19 cellular contexts compared by ENCODE assay signal in the genomic region with DNA sequence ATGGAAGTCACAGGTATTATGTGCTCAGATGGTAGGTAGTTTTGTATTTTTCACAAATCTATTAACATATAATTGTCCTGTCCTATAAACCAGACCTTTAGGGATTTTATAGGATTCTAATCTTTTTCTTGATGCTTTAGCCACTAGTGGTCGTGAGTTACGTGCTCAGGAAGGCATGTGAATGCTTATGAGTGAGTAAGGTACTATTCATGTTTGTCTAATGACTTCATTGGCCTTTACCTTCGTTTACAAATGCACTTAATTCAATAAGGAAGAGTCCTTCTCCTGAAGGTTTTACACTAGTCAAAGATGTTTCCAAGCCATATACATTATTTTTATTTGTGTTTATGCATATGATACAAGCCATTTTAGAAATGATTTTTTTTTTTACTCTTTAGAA. TPM values are rescaled to one million over a fixed set of nuclear protein-coding genes. Genes with fewer than 3 reads are reported as not detected.
DNase-seq lines count a peak whose midpoint lies in the region; ATAC-seq, FAIRE-seq and TF ChIP-seq lines count a peak whose summit lies in the region.
"Had no signal": no experiment of that assay in that cellular context is flagged by ENCODE, and none has a peak within 500 bp of the region (broad histone marks: within the 10 kb centered on the region; RNA-seq: fewer than 3 reads in every experiment).

No MANE protein-coding gene starts in this region.

- no peak overlapping the region for H4K8ac ChIP-seq in IMR-90 (ENCODE audit: low read depth in 2 of 2, low read length in 2 of 2)

- ATAC-seq in IMR-90 (ENCODE audit: low read depth) (no peak), HG03457 (IDR thresholded peaks at IDR 0.05; ENCODE audit: unreplicated experiment) (no peak), GM21723 (IDR thresholded peaks at IDR 0.05; ENCODE audit: unreplicated experiment) (no peak), GM19467 (IDR thresholded peaks at IDR 0.05; ENCODE audit: unreplicated experiment) (no peak)
- ATAC-seq: activated T-cell treated with anti-CD3 and anti-CD28 coated beads, Interleukin-2, amount 50 U/mL, for 4 hours; naive thymus-derived CD8-positive, alpha-beta T cell; WTC11 had no signal

- H3K9me3 ChIP-seq in IMR-90 (ENCODE audit: control insufficient read depth, insufficient read depth, low read length) (peaks cover 2% of the 10 kb centered on the region; the same call in 1 of the 2 replicates), astrocyte (ENCODE audit: insufficient read depth, low read depth, low read length) (no peaks in the 10 kb centered on the region), hepatocyte (ENCODE audit: low read depth) (no peaks in the 10 kb centered on the region), transverse colon (no peaks in the 10 kb centered on the region)

- no peaks in the 10 kb centered on the region for H3K79me1 ChIP-seq in IMR-90 (ENCODE audit: low read depth in 1 of 2, low read length in 2 of 2)

- no peak overlapping the region for H3K23ac ChIP-seq in IMR-90 (ENCODE audit: low read depth, low read length)

- H3K9ac ChIP-seq in IMR-90 (ENCODE audit: low read depth, low read length) (no peak overlapping the region), astrocyte (ENCODE audit: low read length) (no peak overlapping the region)
- H3K9ac ChIP-seq: parathyroid adenoma had no signal

- H2AFZ ChIP-seq in IMR-90 (replicated peaks; ENCODE audit: low read length, poor library complexity) (no peak overlapping the region), astrocyte (ENCODE audit: low read depth, low read length) (no peak overlapping the region), hepatocyte (no peak overlapping the region)
- H2AFZ ChIP-seq: parathyroid adenoma had no signal

- H4K20me1 ChIP-seq in IMR-90 (ENCODE audit: insufficient read depth, low read length) (no peaks in the 10 kb centered on the region), astrocyte (ENCODE audit: insufficient read depth, low read length) (no peaks in the 10 kb centered on the region), hepatocyte (ENCODE audit: insufficient read depth, poor library complexity, severe bottlenecking) (no peaks in the 10 kb centered on the region)

- H2BK5ac ChIP-seq in IMR-90 (ENCODE audit: low read depth, low read length, poor library complexity, severe bottlenecking) = no peak overlapping the region

- no peaks in the 10 kb centered on the region for H3K27me3 Mint-ChIP-seq in astrocyte (ENCODE audit: low read depth, unreplicated experiment)
- H3K27me3 Mint-ChIP-seq: activated CD4-positive, alpha-beta memory T cell treated with anti-CD3 and anti-CD28 coated beads, Interleukin-2, amount 10 ng/mL, durations not matched to agents 7 days and 5 days; activated naive CD8-positive, alpha-beta T cell; CD4-positive, alpha-beta memory T cell had no signal

- TF ChIP-seq RAD21 in IMR-90 (IDR thresholded peaks at IDR 0.05; ENCODE audit: low read length) = no peak

- H3K36me3 Mint-ChIP-seq in astrocyte (ENCODE audit: low read depth, unreplicated experiment) = no peaks in the 10 kb centered on the region
- H3K36me3 Mint-ChIP-seq: activated naive CD8-positive, alpha-beta T cell; CD4-positive, alpha-beta memory T cell; naive thymus-derived CD8-positive, alpha-beta T cell; WTC11 had no signal

- H3K4me2 ChIP-seq in IMR-90 (ENCODE audit: low read depth, low read length) = no peak overlapping the region
- peak overlapping the region; percentile 1 for H3K4me2 ChIP-seq in astrocyte (ENCODE audit: low read length)
- no peak overlapping the region for H3K4me2 ChIP-seq in hepatocyte

- no peak overlapping the region for H2AK9ac ChIP-seq in IMR-90 (replicated peaks; ENCODE audit: low read depth, low read length, poor library complexity)

- no peak for FAIRE-seq in astrocyte (lab: Jason Lieb, UNC)

- no peak overlapping the region for H3K56ac ChIP-seq in IMR-90 (ENCODE audit: extremely low read depth, insufficient read depth, low read length)

- H2BK20ac ChIP-seq in IMR-90 (ENCODE audit: low read depth, low read length) = no peak overlapping the region

- POLR2A ChIA-PET in IMR-90 (lab: Charles Lee; ENCODE audit: unreplicated experiment) = interaction anchor here (0.5 kb wide), 1 partner anchor 800 kb away, joined by 6 read pairs; no protein-coding TSS in a partner anchor

- H3K4me1 Mint-ChIP-seq in astrocyte (ENCODE audit: low read depth, unreplicated experiment) = peaks cover 7% of the 10 kb centered on the region
- H3K4me1 Mint-ChIP-seq: activated CD4-positive, alpha-beta memory T cell treated with anti-CD3 and anti-CD28 coated beads, Interleukin-2, amount 10 ng/mL, durations not matched to agents 7 days and 5 days; CD4-positive, alpha-beta memory T cell; naive thymus-derived CD8-positive, alpha-beta T cell had no signal

- H4K91ac ChIP-seq in IMR-90 (ENCODE audit: insufficient read depth, low read depth, low read length) = no peak overlapping the region

- H3K27me3 ChIP-seq in IMR-90 (ENCODE audit: control insufficient read depth, insufficient read depth, low read length) (no peaks in the 10 kb centered on the region), astrocyte (ENCODE audit: insufficient read depth, low read length) (no peaks in the 10 kb centered on the region), hepatocyte (no peaks in the 10 kb centered on the region), transverse colon (no peaks in the 10 kb centered on the region)

- H3K4me3 ChIP-seq in IMR-90 (ENCODE audit: insufficient read depth, low read depth, low read length) (no peak overlapping the region), astrocyte (ENCODE audit: insufficient read depth, low read depth, low read length) (no peak overlapping the region), hepatocyte (no peak overlapping the region), transverse colon (no peak overlapping the region)

- no TSS peak for BruUV-seq in IMR-90 (replicated peaks; lab: Mats Ljungman, UMichigan)

- no peak overlapping the region for H3K18ac ChIP-seq in IMR-90 (ENCODE audit: low read depth, low read length)

- H3K36me3 ChIP-seq in IMR-90 (ENCODE audit: control insufficient read depth, insufficient read depth, low read length) (no peaks in the 10 kb centered on the region), astrocyte (ENCODE audit: insufficient read depth, low read length) (no peaks in the 10 kb centered on the region), hepatocyte (replicated peaks; ENCODE audit: insufficient read depth, low read depth) (no peaks in the 10 kb centered on the region), transverse colon (no peaks in the 10 kb centered on the region)

- no peak overlapping the region for H3K27ac Mint-ChIP-seq in astrocyte (ENCODE audit: unreplicated experiment)
- H3K27ac Mint-ChIP-seq: activated CD4-positive, alpha-beta memory T cell treated with anti-CD3 and anti-CD28 coated beads, Interleukin-2, amount 10 ng/mL, durations not matched to agents 7 days and 5 days; activated naive CD8-positive, alpha-beta T cell; CD4-positive, alpha-beta memory T cell; naive thymus-derived CD8-positive, alpha-beta T cell; T-helper 1 cell treated with Interleukin-12 subunit alpha and Interleukin-12 subunit beta and Interleukin-4 antibody, amounts not matched to agents 30 μg/mL and 1 μg/mL, for 36 hours; WTC11 had no signal

- H3K27ac ChIP-seq in IMR-90 (ENCODE audit: insufficient read depth, low read length) (no peak overlapping the region), astrocyte (ENCODE audit: low read depth, low read length) (peak overlapping the region; percentile 1), hepatocyte (no peak overlapping the region), transverse colon (no peak overlapping the region)
- H3K27ac ChIP-seq: parathyroid adenoma had no signal

- TF ChIP-seq EP300 in transverse colon (IDR thresholded peaks at IDR 0.05; ENCODE audit: low read depth) = no peak

- in situ Hi-C loops in Caki2 (cut with HindIII; ENCODE audit: low pct_unique_long_range_greater_than_20kb, low sequenced_read_pairs) = no loop called here
- in situ Hi-C loops in IMR-90 (cut with MboI; ENCODE audit: low sequenced_read_pairs) = no loop called here
- in situ Hi-C loops in transverse colon (cut with MboI; ENCODE audit: low pct_ligation_motif_present in 1 of 4, low pct_unique_long_range_greater_than_20kb in 1 of 4, low sequenced_read_pairs in 3 of 4) = no loop called here

- no peak overlapping the region for H4K5ac ChIP-seq in IMR-90 (ENCODE audit: low read depth, low read length)

- TF ChIP-seq POLR2A in IMR-90 (IDR thresholded peaks at IDR 0.05; ENCODE audit: low read depth, low read length) = no peak
- no peak for TF ChIP-seq POLR2A in transverse colon (IDR thresholded peaks at IDR 0.05)

- H3K4me3 Mint-ChIP-seq in astrocyte (ENCODE audit: unreplicated experiment) = no peak overlapping the region
- H3K4me3 Mint-ChIP-seq: activated CD4-positive, alpha-beta memory T cell treated with anti-CD3 and anti-CD28 coated beads, Interleukin-2, amount 10 ng/mL, durations not matched to agents 7 days and 5 days; activated naive CD8-positive, alpha-beta T cell; activated T-cell treated with anti-CD3 and anti-CD28 coated beads, Interleukin-2, amount 50 U/mL, for 4 hours; CD4-positive, alpha-beta memory T cell; naive thymus-derived CD8-positive, alpha-beta T cell; T-helper 1 cell treated with Interleukin-12 subunit alpha and Interleukin-12 subunit beta and Interleukin-4 antibody, amounts not matched to agents 30 μg/mL and 1 μg/mL, for 36 hours; WTC11 had no signal

- H2AK5ac ChIP-seq in IMR-90 (ENCODE audit: low read depth, low read length) = no peak overlapping the region

- no peak overlapping the region for H3K14ac ChIP-seq in IMR-90 (replicated peaks; ENCODE audit: low read depth, low read length)

- H3K9me1 ChIP-seq in IMR-90 (ENCODE audit: insufficient read depth, low read length) = no peaks in the 10 kb centered on the region

- CTCF ChIA-PET in IMR-90 (lab: Yijun Ruan, JAX) = no interaction called here

- no peak overlapping the region for H2BK120ac ChIP-seq in IMR-90 (ENCODE audit: low read depth, low read length)

- dilution Hi-C loops in IMR-90 (cut with HindIII; ENCODE audit: low sequenced_read_pairs, unreplicated experiment) = no loop called here

- H3K79me2 ChIP-seq in astrocyte (ENCODE audit: insufficient read depth, low read length) (no peaks in the 10 kb centered on the region), hepatocyte (no peaks in the 10 kb centered on the region)
- H3K79me2 ChIP-seq: parathyroid adenoma had no signal

- H3K9me3 Mint-ChIP-seq in astrocyte (ENCODE audit: unreplicated experiment) = no peaks in the 10 kb centered on the region
- H3K9me3 Mint-ChIP-seq: activated CD4-positive, alpha-beta memory T cell treated with anti-CD3 and anti-CD28 coated beads, Interleukin-2, amount 10 ng/mL, durations not matched to agents 7 days and 5 days; activated T-cell treated with anti-CD3 and anti-CD28 coated beads, Interleukin-2, amount 50 U/mL, for 4 hours; CD4-positive, alpha-beta memory T cell; T-helper 1 cell treated with Interleukin-12 subunit alpha and Interleukin-12 subunit beta and Interleukin-4 antibody, amounts not matched to agents 30 μg/mL and 1 μg/mL, for 36 hours; WTC11 had no signal

- TF ChIP-seq CTCF in IMR-90 (conservative IDR thresholded peaks at IDR 0.05; ENCODE audit: low read depth, low read length) (no peak), astrocyte (IDR thresholded peaks at IDR 0.05; ENCODE audit: insufficient read depth, low read depth, low read length) (peak; percentile 32), hepatocyte (IDR thresholded peaks at IDR 0.05; ENCODE audit: poor library complexity) (no peak), transverse colon (IDR thresholded peaks at IDR 0.05) (no peak)

- intact Hi-C loops in IMR-90 (cut with micrococcal nuclease) (no loop called here), transverse colon (cut with DNase I; ENCODE audit: low total_unique reads) (no loop called here)

- no peak overlapping the region for H3K4ac ChIP-seq in IMR-90 (ENCODE audit: low read depth, low read length)

- no peaks in the 10 kb centered on the region for H3K9me2 ChIP-seq in hepatocyte (replicated peaks; ENCODE audit: insufficient read depth)

- WGBS in IMR-90 (ENCODE audit: extremely low coverage in 2 of 2, insufficient read length in 1 of 2), 2 experiments = no CpG with 5 or more reads among the region's 3 CpGs
- 39% methylated on average over 3 of the region's 3 CpGs for WGBS in hepatocyte (ENCODE audit: low lambda C conversion rate, missing lambda C conversion rate)
- WGBS in transverse colon (ENCODE audit: low coverage in 1 of 2), 2 donors = 45 to 73% methylated on average over 3 of the region's 3 CpGs

- H3K4me1 ChIP-seq in IMR-90 (ENCODE audit: control insufficient read depth, insufficient read depth, low read length) (no peaks in the 10 kb centered on the region), astrocyte (ENCODE audit: insufficient read depth, low read length) (no peaks in the 10 kb centered on the region), hepatocyte (ENCODE audit: insufficient read depth) (no peaks in the 10 kb centered on the region), transverse colon (no peaks in the 10 kb centered on the region)
- H3K4me1 ChIP-seq: parathyroid adenoma had no signal

- H2BK15ac ChIP-seq in IMR-90 (ENCODE audit: low read depth, low read length) = no peak overlapping the region

- DNase-seq in Caki2 (ENCODE audit: low read depth) (peak; percentile 25), IMR-90 (peak; percentile 2), astrocyte (ENCODE audit: low read depth) (peak; percentile 65), hepatocyte (ENCODE audit: low spot score) (peak; percentile 6), transverse colon (no peak)
- DNase-seq: activated CD4-positive, alpha-beta memory T cell treated with anti-CD3 and anti-CD28 coated beads, Interleukin-2, amount 10 ng/mL, durations not matched to agents 7 days and 5 days; activated T-cell treated with anti-CD3 and anti-CD28 coated beads, Interleukin-2, amount 50 U/mL, for 4 hours; CD4-positive, alpha-beta memory T cell; naive thymus-derived CD8-positive, alpha-beta T cell; NCI-H1694 treated with DMSO at 0.1 percent for 48 hours; NCI-H510A treated with DMSO at 0.1 percent for 48 hours; SHP77 treated with DMSO at 0.1 percent for 48 hours had no signal

RNA-seq across cellular contexts. Expression of gene PACRG, which starts 23.0 kb away (rescaled TPM):
- not detected in 2 replicates for total RNA-seq in Caki2 (2014; rRNA removed; shearing (Covaris generic); ENCODE audit: low replicate concordance)
- not detected in 2 replicates for total RNA-seq in IMR-90 (2012; rRNA removed)
- polyA plus RNA-seq in IMR-90 (2012; rRNA removed) = 0.27 TPM in 1 of 2 replicates, not detected in the other
- polyA plus RNA-seq in IMR-90 (2012; cell fraction: cytosol; rRNA removed) = not detected in 2 replicates
- not detected in 2 replicates for polyA plus RNA-seq in IMR-90 (2012; cell fraction: nucleus; rRNA removed; ENCODE audit: low replicate concordance)
- 0.72 TPM in 1 of 2 replicates, not detected in the other for total RNA-seq in astrocyte
- total RNA-seq in hepatocyte = 0.32 and 2.6 TPM in 2 replicates
- polyA plus RNA-seq in hepatocyte = 0.91 and 1.8 TPM in 2 replicates
- total RNA-seq in transverse colon = 10 to 100 TPM in 1 of 4 donors, 1 to 10 TPM in 2, not detected in 1; 1.2 to 13.8 (median 1.4) TPM
- total RNA-seq: activated CD4-positive, alpha-beta memory T cell treated with anti-CD3 and anti-CD28 coated beads, Interleukin-2, amount 10 ng/mL, durations not matched to agents 7 days and 5 days; activated T-cell treated with anti-CD3 and anti-CD28 coated beads, Interleukin-2, amount 50 U/mL, for 4 hours had no signal

RNA-seq across cellular contexts. Expression of gene PRKN, which starts 23.2 kb away (rescaled TPM):
- 1.0 and 1.1 TPM in 2 replicates for total RNA-seq in Caki2 (2014; rRNA removed; shearing (Covaris generic); ENCODE audit: low replicate concordance)
- total RNA-seq in IMR-90 (2012; rRNA removed) (0.18 and 0.28 TPM in 2 replicates), astrocyte (1.3 and 1.5 TPM in 2 replicates), hepatocyte (2.3 and 2.8 TPM in 2 replicates), transverse colon (10 to 100 TPM in 1 of 4 donors, 1 to 10 TPM in 3; 4.5 to 12.3 (median 9.0) TPM)
- polyA plus RNA-seq in IMR-90 (2012; rRNA removed) (0.09 and 0.15 TPM in 2 replicates), hepatocyte (2.4 and 3.9 TPM in 2 replicates)
- polyA plus RNA-seq in IMR-90 (2012; cell fraction: cytosol; rRNA removed) = 0.03 and 0.19 TPM in 2 replicates
- polyA plus RNA-seq in IMR-90 (2012; cell fraction: nucleus; rRNA removed; ENCODE audit: low replicate concordance) = 0.07 and 0.11 TPM in 2 replicates
